In the genomic region with DNA sequence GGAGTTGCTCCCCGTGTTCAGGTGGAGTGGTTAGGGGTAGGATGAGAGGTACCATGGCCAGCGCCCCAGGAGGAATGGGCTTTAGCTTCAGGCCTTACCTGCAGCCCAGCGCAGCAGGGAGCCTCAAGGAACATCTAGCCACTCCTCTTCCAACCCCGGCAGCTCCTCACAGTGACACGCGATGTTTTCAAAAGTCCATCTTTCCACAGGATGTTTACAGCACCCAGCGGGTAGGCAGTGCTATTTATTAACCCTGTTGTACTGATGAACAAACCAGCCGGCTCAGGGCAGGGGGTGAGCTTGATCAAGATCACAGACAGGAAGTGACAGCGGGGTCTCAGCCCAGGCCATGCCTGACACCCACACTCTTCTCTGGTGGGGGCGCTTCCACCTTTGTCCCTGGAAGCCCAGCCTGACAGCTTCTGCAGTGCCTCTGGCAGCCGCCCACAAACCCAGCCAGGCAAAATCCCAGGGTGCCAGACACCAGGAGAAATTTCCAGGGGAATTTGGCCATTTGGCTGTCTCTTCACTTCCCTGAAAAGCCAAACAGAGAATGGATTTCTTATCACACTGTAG, we compare ENCODE assay signal across 1 cellular context.
TF ChIP-seq lines count a peak whose summit lies in the region.

No MANE protein-coding gene starts in this region.

TF ChIP-seq in HepG2, 621 proteins besides CTCF, POLR2A, EP300 and RAD21 (continued from another document and continues in another):
- TF ChIP-seq, protein P1, sequence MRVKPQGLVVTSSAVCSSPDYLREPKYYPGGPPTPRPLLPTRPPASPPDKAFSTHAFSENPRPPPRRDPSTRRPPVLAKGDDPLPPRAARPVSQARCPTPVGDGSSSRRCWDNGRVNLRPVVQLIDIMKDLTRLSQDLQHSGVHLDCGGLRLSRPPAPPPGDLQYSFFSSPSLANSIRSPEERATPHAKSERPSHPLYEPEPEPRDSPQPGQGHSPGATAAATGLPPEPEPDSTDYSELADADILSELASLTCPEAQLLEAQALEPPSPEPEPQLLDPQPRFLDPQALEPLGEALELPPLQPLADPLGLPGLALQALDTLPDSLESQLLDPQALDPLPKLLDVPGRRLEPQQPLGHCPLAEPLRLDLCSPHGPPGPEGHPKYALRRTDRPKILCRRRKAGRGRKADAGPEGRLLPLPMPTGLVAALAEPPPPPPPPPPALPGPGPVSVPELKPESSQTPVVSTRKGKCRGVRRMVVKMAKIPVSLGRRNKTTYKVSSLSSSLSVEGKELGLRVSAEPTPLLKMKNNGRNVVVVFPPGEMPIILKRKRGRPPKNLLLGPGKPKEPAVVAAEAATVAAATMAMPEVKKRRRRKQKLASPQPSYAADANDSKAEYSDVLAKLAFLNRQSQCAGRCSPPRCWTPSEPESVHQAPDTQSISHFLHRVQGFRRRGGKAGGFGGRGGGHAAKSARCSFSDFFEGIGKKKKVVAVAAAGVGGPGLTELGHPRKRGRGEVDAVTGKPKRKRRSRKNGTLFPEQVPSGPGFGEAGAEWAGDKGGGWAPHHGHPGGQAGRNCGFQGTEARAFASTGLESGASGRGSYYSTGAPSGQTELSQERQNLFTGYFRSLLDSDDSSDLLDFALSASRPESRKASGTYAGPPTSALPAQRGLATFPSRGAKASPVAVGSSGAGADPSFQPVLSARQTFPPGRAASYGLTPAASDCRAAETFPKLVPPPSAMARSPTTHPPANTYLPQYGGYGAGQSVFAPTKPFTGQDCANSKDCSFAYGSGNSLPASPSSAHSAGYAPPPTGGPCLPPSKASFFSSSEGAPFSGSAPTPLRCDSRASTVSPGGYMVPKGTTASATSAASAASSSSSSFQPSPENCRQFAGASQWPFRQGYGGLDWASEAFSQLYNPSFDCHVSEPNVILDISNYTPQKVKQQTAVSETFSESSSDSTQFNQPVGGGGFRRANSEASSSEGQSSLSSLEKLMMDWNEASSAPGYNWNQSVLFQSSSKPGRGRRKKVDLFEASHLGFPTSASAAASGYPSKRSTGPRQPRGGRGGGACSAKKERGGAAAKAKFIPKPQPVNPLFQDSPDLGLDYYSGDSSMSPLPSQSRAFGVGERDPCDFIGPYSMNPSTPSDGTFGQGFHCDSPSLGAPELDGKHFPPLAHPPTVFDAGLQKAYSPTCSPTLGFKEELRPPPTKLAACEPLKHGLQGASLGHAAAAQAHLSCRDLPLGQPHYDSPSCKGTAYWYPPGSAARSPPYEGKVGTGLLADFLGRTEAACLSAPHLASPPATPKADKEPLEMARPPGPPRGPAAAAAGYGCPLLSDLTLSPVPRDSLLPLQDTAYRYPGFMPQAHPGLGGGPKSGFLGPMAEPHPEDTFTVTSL (CRISPR knock-in tag; IDR thresholded peaks at IDR 0.05; ENCODE audit: borderline replicate concordance) = 0 out of 2 replicates have a peak, but pooled peaks have one; percentile 32
- TF ChIP-seq MED1 (CRISPR knock-in tag; IDR thresholded peaks at IDR 0.05) (0 out of 2 replicates have a peak, but pooled peaks have one; percentile 22), ZNF709 (CRISPR knock-in tag; IDR thresholded peaks at IDR 0.05) (0 out of 2 replicates have a peak, but pooled peaks have one; percentile 37), ATF7 (IDR thresholded peaks at IDR 0.05) (no peak), ATF7 (CRISPR knock-in tag; IDR thresholded peaks at IDR 0.05) (no peak), BRCA1 (CRISPR knock-in tag; IDR thresholded peaks at IDR 0.05) (no peak), SSRP1 (CRISPR knock-in tag; IDR thresholded peaks at IDR 0.05) (no peak), SPEN (CRISPR knock-in tag; IDR thresholded peaks at IDR 0.05; ENCODE audit: low read depth) (0 out of 2 replicates have a peak, but pooled peaks have one; percentile 27), WIZ (CRISPR knock-in tag; IDR thresholded peaks at IDR 0.05) (0 out of 2 replicates have a peak, but pooled peaks have one; percentile 69), SIN3A (IDR thresholded peaks at IDR 0.05; ENCODE audit: borderline replicate concordance, low read depth, low read length) (no peak), ZNF761 (CRISPR knock-in tag; conservative IDR thresholded peaks at IDR 0.05) (no peak), ELF3 (CRISPR knock-in tag; IDR thresholded peaks at IDR 0.05) (0 out of 2 replicates have a peak, but pooled peaks have one; percentile 38), FOXP1 (IDR thresholded peaks at IDR 0.05) (no peak), FOXP1 (CRISPR knock-in tag; IDR thresholded peaks at IDR 0.05) (peak; percentile 70), AGO1 (IDR thresholded peaks at IDR 0.05; ENCODE audit: low read depth, low read length, poor library complexity, severe bottlenecking) (no peak), ZNF652 (CRISPR knock-in tag; IDR thresholded peaks at IDR 0.05; ENCODE audit: borderline replicate concordance, low read depth) (peak; percentile 62; the same call in 1 of the 2 replicates), CEBPG (CRISPR knock-in tag; IDR thresholded peaks at IDR 0.05) (no peak), NKX3-1 (CRISPR knock-in tag; IDR thresholded peaks at IDR 0.05) (no peak), ZBTB38 (CRISPR knock-in tag; IDR thresholded peaks at IDR 0.05) (peak; percentile 18; the same call in 1 of the 2 replicates), JUN (CRISPR knock-in tag; IDR thresholded peaks at IDR 0.05) (no peak), ZFYVE20 (CRISPR knock-in tag; IDR thresholded peaks at IDR 0.05; ENCODE audit: borderline replicate concordance, low read depth) (no peak), SALL1 (CRISPR knock-in tag; IDR thresholded peaks at IDR 0.05) (peak; percentile 53; the same call in 1 of the 2 replicates), ZNF543 (CRISPR knock-in tag; IDR thresholded peaks at IDR 0.05) (no peak), PHB2 (IDR thresholded peaks at IDR 0.05; ENCODE audit: partially characterized antibody) (no peak), CBX2 (IDR thresholded peaks at IDR 0.05; ENCODE audit: low read depth, low read length) (no peak), CBX2 (CRISPR knock-in tag; IDR thresholded peaks at IDR 0.05; ENCODE audit: low read depth) (no peak), GABPA (IDR thresholded peaks at IDR 0.05; ENCODE audit: low read depth, low read length) (no peak), GABPA (CRISPR knock-in tag; IDR thresholded peaks at IDR 0.05; ENCODE audit: low read depth) (peak; percentile 53), NONO (IDR thresholded peaks at IDR 0.05) (no peak), NONO (CRISPR knock-in tag; conservative IDR thresholded peaks at IDR 0.05) (no peak)
- TF ChIP-seq, protein P2, sequence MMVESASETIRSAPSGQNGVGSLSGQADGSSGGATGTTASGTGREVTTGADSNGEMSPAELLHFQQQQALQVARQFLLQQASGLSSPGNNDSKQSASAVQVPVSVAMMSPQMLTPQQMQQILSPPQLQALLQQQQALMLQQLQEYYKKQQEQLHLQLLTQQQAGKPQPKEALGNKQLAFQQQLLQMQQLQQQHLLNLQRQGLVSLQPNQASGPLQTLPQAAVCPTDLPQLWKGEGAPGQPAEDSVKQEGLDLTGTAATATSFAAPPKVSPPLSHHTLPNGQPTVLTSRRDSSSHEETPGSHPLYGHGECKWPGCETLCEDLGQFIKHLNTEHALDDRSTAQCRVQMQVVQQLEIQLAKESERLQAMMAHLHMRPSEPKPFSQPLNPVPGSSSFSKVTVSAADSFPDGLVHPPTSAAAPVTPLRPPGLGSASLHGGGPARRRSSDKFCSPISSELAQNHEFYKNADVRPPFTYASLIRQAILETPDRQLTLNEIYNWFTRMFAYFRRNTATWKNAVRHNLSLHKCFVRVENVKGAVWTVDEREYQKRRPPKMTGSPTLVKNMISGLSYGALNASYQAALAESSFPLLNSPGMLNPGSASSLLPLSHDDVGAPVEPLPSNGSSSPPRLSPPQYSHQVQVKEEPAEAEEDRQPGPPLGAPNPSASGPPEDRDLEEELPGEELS (CRISPR knock-in tag; IDR thresholded peaks at IDR 0.05) = peak; percentile 56; the same call in 1 of the 2 replicates
- TF ChIP-seq, protein P3, sequence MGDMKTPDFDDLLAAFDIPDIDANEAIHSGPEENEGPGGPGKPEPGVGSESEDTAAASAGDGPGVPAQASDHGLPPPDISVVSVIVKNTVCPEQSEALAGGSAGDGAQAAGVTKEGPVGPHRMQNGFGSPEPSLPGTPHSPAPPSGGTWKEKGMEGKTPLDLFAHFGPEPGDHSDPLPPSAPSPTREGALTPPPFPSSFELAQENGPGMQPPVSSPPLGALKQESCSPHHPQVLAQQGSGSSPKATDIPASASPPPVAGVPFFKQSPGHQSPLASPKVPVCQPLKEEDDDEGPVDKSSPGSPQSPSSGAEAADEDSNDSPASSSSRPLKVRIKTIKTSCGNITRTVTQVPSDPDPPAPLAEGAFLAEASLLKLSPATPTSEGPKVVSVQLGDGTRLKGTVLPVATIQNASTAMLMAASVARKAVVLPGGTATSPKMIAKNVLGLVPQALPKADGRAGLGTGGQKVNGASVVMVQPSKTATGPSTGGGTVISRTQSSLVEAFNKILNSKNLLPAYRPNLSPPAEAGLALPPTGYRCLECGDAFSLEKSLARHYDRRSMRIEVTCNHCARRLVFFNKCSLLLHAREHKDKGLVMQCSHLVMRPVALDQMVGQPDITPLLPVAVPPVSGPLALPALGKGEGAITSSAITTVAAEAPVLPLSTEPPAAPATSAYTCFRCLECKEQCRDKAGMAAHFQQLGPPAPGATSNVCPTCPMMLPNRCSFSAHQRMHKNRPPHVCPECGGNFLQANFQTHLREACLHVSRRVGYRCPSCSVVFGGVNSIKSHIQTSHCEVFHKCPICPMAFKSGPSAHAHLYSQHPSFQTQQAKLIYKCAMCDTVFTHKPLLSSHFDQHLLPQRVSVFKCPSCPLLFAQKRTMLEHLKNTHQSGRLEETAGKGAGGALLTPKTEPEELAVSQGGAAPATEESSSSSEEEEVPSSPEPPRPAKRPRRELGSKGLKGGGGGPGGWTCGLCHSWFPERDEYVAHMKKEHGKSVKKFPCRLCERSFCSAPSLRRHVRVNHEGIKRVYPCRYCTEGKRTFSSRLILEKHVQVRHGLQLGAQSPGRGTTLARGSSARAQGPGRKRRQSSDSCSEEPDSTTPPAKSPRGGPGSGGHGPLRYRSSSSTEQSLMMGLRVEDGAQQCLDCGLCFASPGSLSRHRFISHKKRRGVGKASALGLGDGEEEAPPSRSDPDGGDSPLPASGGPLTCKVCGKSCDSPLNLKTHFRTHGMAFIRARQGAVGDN (CRISPR knock-in tag; IDR thresholded peaks at IDR 0.05) = peak; percentile 17; the same call in 1 of the 2 replicates
- TF ChIP-seq, protein P4, sequence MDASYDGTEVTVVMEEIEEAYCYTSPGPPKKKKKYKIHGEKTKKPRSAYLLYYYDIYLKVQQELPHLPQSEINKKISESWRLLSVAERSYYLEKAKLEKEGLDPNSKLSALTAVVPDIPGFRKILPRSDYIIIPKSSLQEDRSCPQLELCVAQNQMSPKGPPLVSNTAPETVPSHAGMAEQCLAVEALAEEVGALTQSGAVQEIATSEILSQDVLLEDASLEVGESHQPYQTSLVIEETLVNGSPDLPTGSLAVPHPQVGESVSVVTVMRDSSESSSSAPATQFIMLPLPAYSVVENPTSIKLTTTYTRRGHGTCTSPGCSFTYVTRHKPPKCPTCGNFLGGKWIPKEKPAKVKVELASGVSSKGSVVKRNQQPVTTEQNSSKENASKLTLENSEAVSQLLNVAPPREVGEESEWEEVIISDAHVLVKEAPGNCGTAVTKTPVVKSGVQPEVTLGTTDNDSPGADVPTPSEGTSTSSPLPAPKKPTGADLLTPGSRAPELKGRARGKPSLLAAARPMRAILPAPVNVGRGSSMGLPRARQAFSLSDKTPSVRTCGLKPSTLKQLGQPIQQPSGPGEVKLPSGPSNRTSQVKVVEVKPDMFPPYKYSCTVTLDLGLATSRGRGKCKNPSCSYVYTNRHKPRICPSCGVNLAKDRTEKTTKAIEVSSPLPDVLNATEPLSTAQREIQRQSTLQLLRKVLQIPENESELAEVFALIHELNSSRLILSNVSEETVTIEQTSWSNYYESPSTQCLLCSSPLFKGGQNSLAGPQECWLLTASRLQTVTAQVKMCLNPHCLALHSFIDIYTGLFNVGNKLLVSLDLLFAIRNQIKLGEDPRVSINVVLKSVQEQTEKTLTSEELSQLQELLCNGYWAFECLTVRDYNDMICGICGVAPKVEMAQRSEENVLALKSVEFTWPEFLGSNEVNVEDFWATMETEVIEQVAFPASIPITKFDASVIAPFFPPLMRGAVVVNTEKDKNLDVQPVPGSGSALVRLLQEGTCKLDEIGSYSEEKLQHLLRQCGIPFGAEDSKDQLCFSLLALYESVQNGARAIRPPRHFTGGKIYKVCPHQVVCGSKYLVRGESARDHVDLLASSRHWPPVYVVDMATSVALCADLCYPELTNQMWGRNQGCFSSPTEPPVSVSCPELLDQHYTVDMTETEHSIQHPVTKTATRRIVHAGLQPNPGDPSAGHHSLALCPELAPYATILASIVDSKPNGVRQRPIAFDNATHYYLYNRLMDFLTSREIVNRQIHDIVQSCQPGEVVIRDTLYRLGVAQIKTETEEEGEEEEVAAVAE (CRISPR knock-in tag; IDR thresholded peaks at IDR 0.05; ENCODE audit: borderline replicate concordance) = no peak
- TF ChIP-seq, protein P5, sequence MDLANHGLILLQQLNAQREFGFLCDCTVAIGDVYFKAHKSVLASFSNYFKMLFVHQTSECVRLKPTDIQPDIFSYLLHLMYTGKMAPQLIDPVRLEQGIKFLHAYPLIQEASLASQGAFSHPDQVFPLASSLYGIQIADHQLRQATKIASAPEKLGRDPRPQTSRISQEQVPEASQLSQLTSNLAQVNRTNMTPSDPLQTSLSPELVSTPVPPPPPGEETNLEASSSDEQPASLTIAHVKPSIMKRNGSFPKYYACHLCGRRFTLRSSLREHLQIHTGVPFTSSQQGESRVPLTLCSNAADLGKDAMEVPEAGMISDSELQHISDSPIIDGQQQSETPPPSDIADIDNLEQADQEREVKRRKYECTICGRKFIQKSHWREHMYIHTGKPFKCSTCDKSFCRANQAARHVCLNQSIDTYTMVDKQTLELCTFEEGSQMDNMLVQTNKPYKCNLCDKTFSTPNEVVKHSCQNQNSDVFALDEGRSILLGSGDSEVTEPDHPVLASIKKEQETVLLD (CRISPR knock-in tag; IDR thresholded peaks at IDR 0.05; ENCODE audit: low read depth) = no peak
- TF ChIP-seq, protein P6, sequence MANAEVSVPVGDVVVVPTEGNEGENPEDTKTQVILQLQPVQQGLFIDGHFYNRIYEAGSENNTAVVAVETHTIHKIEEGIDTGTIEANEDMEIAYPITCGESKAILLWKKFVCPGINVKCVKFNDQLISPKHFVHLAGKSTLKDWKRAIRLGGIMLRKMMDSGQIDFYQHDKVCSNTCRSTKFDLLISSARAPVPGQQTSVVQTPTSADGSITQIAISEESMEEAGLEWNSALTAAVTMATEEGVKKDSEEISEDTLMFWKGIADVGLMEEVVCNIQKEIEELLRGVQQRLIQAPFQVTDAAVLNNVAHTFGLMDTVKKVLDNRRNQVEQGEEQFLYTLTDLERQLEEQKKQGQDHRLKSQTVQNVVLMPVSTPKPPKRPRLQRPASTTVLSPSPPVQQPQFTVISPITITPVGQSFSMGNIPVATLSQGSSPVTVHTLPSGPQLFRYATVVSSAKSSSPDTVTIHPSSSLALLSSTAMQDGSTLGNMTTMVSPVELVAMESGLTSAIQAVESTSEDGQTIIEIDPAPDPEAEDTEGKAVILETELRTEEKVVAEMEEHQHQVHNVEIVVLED (CRISPR knock-in tag; IDR thresholded peaks at IDR 0.05; ENCODE audit: borderline replicate concordance) = no peak
- TF ChIP-seq, protein P7, sequence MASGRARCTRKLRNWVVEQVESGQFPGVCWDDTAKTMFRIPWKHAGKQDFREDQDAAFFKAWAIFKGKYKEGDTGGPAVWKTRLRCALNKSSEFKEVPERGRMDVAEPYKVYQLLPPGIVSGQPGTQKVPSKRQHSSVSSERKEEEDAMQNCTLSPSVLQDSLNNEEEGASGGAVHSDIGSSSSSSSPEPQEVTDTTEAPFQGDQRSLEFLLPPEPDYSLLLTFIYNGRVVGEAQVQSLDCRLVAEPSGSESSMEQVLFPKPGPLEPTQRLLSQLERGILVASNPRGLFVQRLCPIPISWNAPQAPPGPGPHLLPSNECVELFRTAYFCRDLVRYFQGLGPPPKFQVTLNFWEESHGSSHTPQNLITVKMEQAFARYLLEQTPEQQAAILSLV (CRISPR knock-in tag; IDR thresholded peaks at IDR 0.05; ENCODE audit: borderline replicate concordance) = 0 out of 2 replicates have a peak, but pooled peaks have one; percentile 55
